Comparison of ENCODE assay signal across 8 cellular contexts in genomic region chr17:13017623-13018462, GRCh38. TPM values are rescaled to one million over a fixed set of nuclear protein-coding genes. Genes with fewer than 3 reads are reported as not detected.
DNase-seq lines count a peak whose midpoint lies in the region; ATAC-seq and TF ChIP-seq lines count a peak whose summit lies in the region.

Gene ELAC2 (minus strand): TSS chr17:13018027. CDS start chr17:13017947, 80 bp downstream.

- no peaks in the 10 kb centered on the region for H3K27me3 ChIP-seq in suprapubic skin

- TF ChIP-seq EP300 in suprapubic skin (IDR thresholded peaks at IDR 0.05): no peak

- peak within 1 kb of the TSS; percentile 92 for H3K27ac ChIP-seq in suprapubic skin

- no peaks in the 10 kb centered on the region for H3K9me3 ChIP-seq in suprapubic skin

- H3K27ac Mint-ChIP-seq in activated naive CD4-positive, alpha-beta T cell treated with anti-CD3 and anti-CD28 coated beads, Interleukin-2, amount 50 U/mL, for 72 hours: peak within 1 kb of the TSS; percentile 98 to 99

- peaks cover 15% of the 10 kb centered on the region for H3K4me1 ChIP-seq in suprapubic skin

- H3K9me3 Mint-ChIP-seq in activated naive CD4-positive, alpha-beta T cell treated with anti-CD3 and anti-CD28 coated beads, Interleukin-2, amount 50 U/mL, for 72 hours: no peaks in the 10 kb centered on the region

- peak; percentile 27 for TF ChIP-seq CTCF in GM10266 (IDR thresholded peaks at IDR 0.05; ENCODE audit: control insufficient read depth, insufficient read depth, low read depth, missing control alignments)
- no peak for TF ChIP-seq CTCF in suprapubic skin (IDR thresholded peaks at IDR 0.05)

- peaks cover 12 to 26% of the 10 kb centered on the region in 2 donors for H3K36me3 Mint-ChIP-seq in activated naive CD4-positive, alpha-beta T cell treated with anti-CD3 and anti-CD28 coated beads, Interleukin-2, amount 50 U/mL, for 72 hours

- peak in 1 of 2 donors; percentile 54 for TF ChIP-seq POLR2A in suprapubic skin (IDR thresholded peaks at IDR 0.05)

- DNase-seq in GM10266 (ENCODE audit: extremely low spot score): peak; percentile 97
- peak; percentile 95 for DNase-seq in NCI-H1092 treated with DMSO at 0.1 percent for 48 hours (lab: John Stamatoyannopoulos, UW)
- peak; percentile 50 for DNase-seq in SKM-1 (lab: John Stamatoyannopoulos, UW; ENCODE audit: unreplicated experiment)
- peak; percentile 92 to 99 for DNase-seq in activated naive CD4-positive, alpha-beta T cell treated with anti-CD3 and anti-CD28 coated beads, Interleukin-2, amount 50 U/mL, for 72 hours (ENCODE audit: low spot score in 2 of 2)
- peak; percentile 99 for DNase-seq in globus pallidus (ENCODE audit: low spot score)
- DNase-seq in nucleus accumbens (lab: John Stamatoyannopoulos, UW): peak; percentile 74 to 99 (median 96)
- DNase-seq in suprapubic skin (ENCODE audit: low spot score in 2 of 2): peak; percentile 98

- H3K4me3 ChIP-seq in suprapubic skin: peak within 1 kb of the TSS; percentile 100

- ATAC-seq in HG02623 (IDR thresholded peaks at IDR 0.05; ENCODE audit: unreplicated experiment): peak; percentile 96
- peak; percentile 96 to 97 for ATAC-seq in activated naive CD4-positive, alpha-beta T cell treated with anti-CD3 and anti-CD28 coated beads, Interleukin-2, amount 50 U/mL, for 72 hours

- H3K36me3 ChIP-seq in suprapubic skin: peaks cover 35% of the 10 kb centered on the region

- WGBS in suprapubic skin: 0% methylated on average over 7 of the region's 80 CpGs

RNA-seq across cellular contexts. Expression of gene ELAC2, which starts in this region (rescaled TPM):
- 10 to 100 TPM; 65.3 to 77.5 TPM for total RNA-seq in activated naive CD4-positive, alpha-beta T cell treated with anti-CD3 and anti-CD28 coated beads, Interleukin-2, amount 50 U/mL, for 72 hours
- 100 to 1,000 TPM in 1 of 4 donors, 10 to 100 TPM in 3; 85.7 to 143 (median 87.1) TPM for total RNA-seq in suprapubic skin

Comparison
In these comparisons a context has a peak if more than half of its experiments do, and no peak if none do; other contexts are left out.
1. Peak in every context shown above with its lines: DNase-seq, ATAC-seq, H3K4me3 ChIP-seq and H3K27ac ChIP-seq.